Comparison of ENCODE assay signal across 28 cellular contexts in the genomic region with DNA sequence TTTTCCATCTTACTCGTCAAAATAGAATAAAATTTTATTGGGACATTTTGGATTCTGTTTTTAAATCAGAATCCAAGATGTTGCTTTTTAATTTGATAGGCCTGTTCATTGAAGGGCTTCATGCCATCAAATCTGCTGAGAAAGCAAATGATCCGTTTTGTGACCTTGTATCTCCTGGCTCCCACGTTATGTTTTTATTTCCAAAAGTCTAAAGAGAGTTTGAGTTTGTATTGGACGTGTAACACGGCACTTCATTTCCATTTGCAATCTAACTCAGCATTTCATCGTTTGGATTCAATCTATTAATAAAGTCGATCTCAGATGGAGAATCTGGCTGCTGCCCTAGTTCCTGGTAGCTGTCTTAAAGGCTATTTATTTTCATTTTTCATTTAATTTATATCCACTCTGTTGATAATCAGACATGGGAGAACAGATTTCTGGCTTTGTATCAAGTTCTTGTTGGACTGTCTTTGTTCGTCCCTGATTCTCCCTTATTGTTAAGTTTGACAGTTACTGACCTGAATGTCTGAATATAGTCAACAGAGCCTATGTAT. TPM values are rescaled to one million over a fixed set of nuclear protein-coding genes. Genes with fewer than 3 reads are reported as not detected.
"Had no signal": no experiment of that assay in that cellular context is flagged by ENCODE, and none has a peak within 500 bp of the region (broad histone marks: within the 10 kb centered on the region; RNA-seq: fewer than 3 reads in every experiment).

No MANE protein-coding gene starts in this region.

- H3K4me1 ChIP-seq: gastrocnemius medialis, right atrium auricular region, sigmoid colon, upper lobe of left lung had no signal

- DNase-seq: dorsolateral prefrontal cortex; effector CD4-positive, alpha-beta T cell; foreskin fibroblast; gastrocnemius medialis; mesenchymal stem cell; naive B cell; nephron progenitor cell; nucleus accumbens; sigmoid colon; stimulated activated CD4-positive, alpha-beta T cell treated with anti-CD3 and anti-CD28 coated beads, Interleukin-2, amount 100 ng/mL, for 24 hours; stimulated activated CD4-positive, alpha-beta T cell treated with anti-CD3 and anti-CD28 coated beads, Interleukin-4, amount 100 ng/mL, for 24 hours; stimulated activated naive CD8-positive, alpha-beta T cell treated with anti-CD3 and anti-CD28 coated beads, Interleukin-15, Interleukin-2, amounts not matched to agents 100 U/mL and 50 U/mL, for 24 hours; substantia nigra; testis; upper lobe of left lung had no signal

- H3K36me3 ChIP-seq: gastrocnemius medialis, prostate gland, right atrium auricular region, sigmoid colon, tibial nerve, upper lobe of left lung had no signal

- H3K27me3 ChIP-seq: right atrium auricular region, testis, tibial nerve, upper lobe of left lung had no signal

- H3K9me3 ChIP-seq: prostate gland, testis had no signal

- H3K27ac ChIP-seq: epithelial cell of prostate, prostate gland, right atrium auricular region, sigmoid colon, testis, tibial nerve, upper lobe of left lung had no signal

- FAIRE-seq: keratinocyte, urothelium cell line had no signal

- ATAC-seq: esophagus mucosa; gastrocnemius medialis; mucosa of descending colon; stimulated activated memory B cell treated with anti-CD40 and anti-IgM and Interleukin-4, amounts not matched to agents 10 μg/mL and 1 μg/mL and 100 μg/mL, for 72 hours; stimulated activated naive CD8-positive, alpha-beta T cell treated with anti-CD3 and anti-CD28 coated beads, Interleukin-15, Interleukin-2, amounts not matched to agents 100 U/mL and 50 U/mL, for 24 hours had no signal

- H3K4me3 ChIP-seq: dorsolateral prefrontal cortex, gastrocnemius medialis, mucosa of descending colon, prostate gland, right atrium auricular region, sigmoid colon, testis, tibial nerve, upper lobe of left lung had no signal

RNA-seq across cellular contexts. Expression of gene KIF25, which starts 17.0 kb away (rescaled TPM):
- total RNA-seq: esophagus mucosa, glomerular endothelial cell, lung microvascular endothelial cell, osteocyte, right atrium auricular region, skeletal muscle tissue, tibial nerve had no signal
- polyA plus RNA-seq: keratinocyte had no signal
